ENCODE assay signal across 11 cellular contexts in the genomic region with DNA sequence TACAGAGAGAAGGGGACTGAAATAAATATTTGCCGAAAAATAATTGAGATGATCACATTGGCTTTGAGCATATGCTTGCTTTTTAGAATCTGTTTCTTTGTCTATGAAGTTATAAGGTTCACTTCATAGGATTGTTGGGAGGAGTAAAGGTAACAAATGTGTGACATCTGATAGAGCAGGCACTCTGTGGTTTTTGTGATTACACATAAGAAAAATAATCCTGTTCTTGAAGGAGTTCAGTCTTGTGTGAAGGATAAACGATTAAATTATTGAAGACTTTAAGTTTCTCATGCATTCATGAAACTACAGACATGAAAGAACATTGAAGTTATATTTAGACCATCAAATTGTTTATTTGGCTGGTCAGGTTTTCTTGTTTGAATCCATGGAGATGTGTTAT. TPM values are rescaled to one million over a fixed set of nuclear protein-coding genes. Genes with fewer than 3 reads are reported as not detected.
A peak's percentile ranks its signal among the peaks of the same experiment; 100 is the strongest.
DNase-seq lines count a peak whose midpoint lies in the region; ATAC-seq and TF ChIP-seq lines count a peak whose summit lies in the region.
"Had no signal": no experiment of that assay in that cellular context is flagged by ENCODE, and none has a peak within 500 bp of the region (broad histone marks: within the 10 kb centered on the region; RNA-seq: fewer than 3 reads in every experiment).

No MANE protein-coding gene starts in this region.

- no peak overlapping the region for H2BK5ac ChIP-seq in H9 (ENCODE audit: insufficient read length, low read length)

- no peaks in the 10 kb centered on the region for H3K9me3 Mint-ChIP-seq in stimulated activated naive CD8-positive, alpha-beta T cell treated with anti-CD3 and anti-CD28 coated beads, Interleukin-15, Interleukin-2, amounts not matched to agents 100 ng/mL and 50 ng/mL, for 24 hours
- H3K9me3 Mint-ChIP-seq in activated naive CD4-positive, alpha-beta T cell treated with anti-CD3 and anti-CD28 coated beads, Interleukin-2, amount 50 U/mL, for 72 hours: peaks cover 0 to 4% of the 10 kb centered on the region in 2 donors
- no peaks in the 10 kb centered on the region; a peak in 1 of 5 replicates for H3K9me3 Mint-ChIP-seq in H9

- no peak overlapping the region for H2BK120ac ChIP-seq in H9 (ENCODE audit: low read depth, low read length, poor library complexity, severe bottlenecking)

- H3K18ac ChIP-seq in H9 (ENCODE audit: insufficient read length, low read depth, low read length): no peak overlapping the region

- intact Hi-C loops in head of caudate nucleus (cut with DNase I): no loop called here

- no peak overlapping the region for H4K91ac ChIP-seq in H9 (ENCODE audit: insufficient read length, low read depth, low read length)

- no peak overlapping the region for H2BK12ac ChIP-seq in H9 (ENCODE audit: insufficient read length, low read depth, low read length)

- peaks cover 16% of the 10 kb centered on the region; the same call in 1 of the 2 replicates for H3K79me2 ChIP-seq in H9 (ENCODE audit: insufficient read depth, low read length)

- H3K4me2 ChIP-seq in H9 (ENCODE audit: insufficient read depth, insufficient read length, low read length): no peak overlapping the region

- no peak overlapping the region for H3K56ac ChIP-seq in H9 (ENCODE audit: insufficient read length, low read depth, low read length)

- H3K27me3 Mint-ChIP-seq in stimulated activated naive CD8-positive, alpha-beta T cell treated with anti-CD3 and anti-CD28 coated beads, Interleukin-15, Interleukin-2, amounts not matched to agents 100 ng/mL and 50 ng/mL, for 24 hours: no peaks in the 10 kb centered on the region
- no peaks in the 10 kb centered on the region for H3K27me3 Mint-ChIP-seq in H9 (ENCODE audit: low read depth)
- H3K27me3 Mint-ChIP-seq: progenitor cell of endocrine pancreas had no signal

- H3K4me3 Mint-ChIP-seq in stimulated activated naive CD8-positive, alpha-beta T cell treated with anti-CD3 and anti-CD28 coated beads, Interleukin-15, Interleukin-2, amounts not matched to agents 100 ng/mL and 50 ng/mL, for 24 hours: peak overlapping the region; percentile 53
- no peak overlapping the region for H3K4me3 Mint-ChIP-seq in H9

- H3K36me3 Mint-ChIP-seq in stimulated activated naive CD8-positive, alpha-beta T cell treated with anti-CD3 and anti-CD28 coated beads, Interleukin-15, Interleukin-2, amounts not matched to agents 100 ng/mL and 50 ng/mL, for 24 hours (ENCODE audit: low read depth): peaks cover 55% of the 10 kb centered on the region
- H3K36me3 Mint-ChIP-seq in activated naive CD4-positive, alpha-beta T cell treated with anti-CD3 and anti-CD28 coated beads, Interleukin-2, amount 50 U/mL, for 72 hours: peaks cover 7 to 28% of the 10 kb centered on the region in 2 donors
- H3K36me3 Mint-ChIP-seq in H9 (ENCODE audit: insufficient read depth in 1 of 3, low read depth in 3 of 3): peaks cover 9 to 19% (median 10%) of the 10 kb centered on the region in 3 experiments; a peak in 5 of 7 replicates

- no peak overlapping the region for H3K23ac ChIP-seq in H9 (ENCODE audit: insufficient read length, low read depth, low read length)

- H2AK5ac ChIP-seq in H9 (ENCODE audit: insufficient read length, low read length): no peak overlapping the region

- no CpG with 5 or more reads among the region's 2 CpGs for WGBS in H9 (ENCODE audit: extremely low coverage, insufficient read length, low lambda C conversion rate)

- no peak overlapping the region for H3K4ac ChIP-seq in H9 (ENCODE audit: low read depth, low read length)

- no peaks in the 10 kb centered on the region for H3K23me2 ChIP-seq in H9 (ENCODE audit: insufficient read length, low read depth, low read length, poor library complexity, severe bottlenecking)

- H2BK20ac ChIP-seq in H9 (ENCODE audit: low read depth, low read length, poor library complexity, severe bottlenecking): no peak overlapping the region

- H3K9ac ChIP-seq in H9 (ENCODE audit: extremely low read depth, insufficient read length, low read length): no peak overlapping the region

- no peak overlapping the region for H2AFZ ChIP-seq in H9 (ENCODE audit: low read length)

- no peak overlapping the region for H3K27ac ChIP-seq in H9 (ENCODE audit: insufficient read length, low read depth, low read length)

- no peak overlapping the region for H3K14ac ChIP-seq in H9 (ENCODE audit: insufficient read depth, low read length)

- H4K5ac ChIP-seq in H9 (ENCODE audit: insufficient read length, low read depth, low read length): no peak overlapping the region

- H3K27ac Mint-ChIP-seq in stimulated activated naive CD8-positive, alpha-beta T cell treated with anti-CD3 and anti-CD28 coated beads, Interleukin-15, Interleukin-2, amounts not matched to agents 100 ng/mL and 50 ng/mL, for 24 hours: peak overlapping the region; percentile 74
- peak overlapping the region; percentile 90 to 95 for H3K27ac Mint-ChIP-seq in activated naive CD4-positive, alpha-beta T cell treated with anti-CD3 and anti-CD28 coated beads, Interleukin-2, amount 50 U/mL, for 72 hours
- H3K27ac Mint-ChIP-seq in H9: peak overlapping the region in 1 of 3 experiments; percentile 31; a peak in 1 of 7 replicates
- H3K27ac Mint-ChIP-seq: progenitor cell of endocrine pancreas had no signal

- DNase-seq in stimulated activated naive CD8-positive, alpha-beta T cell treated with anti-CD3 and anti-CD28 coated beads, Interleukin-15, Interleukin-2, amounts not matched to agents 100 U/mL and 50 U/mL, for 24 hours: no peak
- no peak for DNase-seq in activated naive CD4-positive, alpha-beta T cell treated with anti-CD3 and anti-CD28 coated beads, Interleukin-2, amount 50 U/mL, for 72 hours (ENCODE audit: low spot score in 2 of 2)
- DNase-seq in kidney glomerular epithelial cell (lab: John Stamatoyannopoulos, UW): peak; percentile 61
- no peak for DNase-seq in H9
- DNase-seq in head of caudate nucleus: no peak
- DNase-seq in CD1c-positive myeloid dendritic cell (ENCODE audit: extremely low spot score): no peak
- DNase-seq: NCI-H1694 treated with DMSO at 0.1 percent for 48 hours had no signal

- no peak overlapping the region for H2BK15ac ChIP-seq in H9 (ENCODE audit: low read depth, low read length)

- TF ChIP-seq CTCF in H9 (conservative IDR thresholded peaks at IDR 0.05): no peak

- no peaks in the 10 kb centered on the region; the same call in none of the 2 replicates for H3K4me1 ChIP-seq in H9 (ENCODE audit: insufficient read depth, low read length)

- H3K9me3 ChIP-seq in H9 (ENCODE audit: control insufficient read depth, low read depth, low read length): no peaks in the 10 kb centered on the region
- H3K9me3 ChIP-seq: esophagus muscularis mucosa had no signal

- no peak overlapping the region for H3T11ph ChIP-seq in H9 (ENCODE audit: low read length)

- no peak overlapping the region for H4K8ac ChIP-seq in H9 (replicated peaks; ENCODE audit: insufficient read length, low read depth, low read length)

- no peaks in the 10 kb centered on the region for H4K20me1 ChIP-seq in H9 (ENCODE audit: control insufficient read depth, insufficient read depth, insufficient read length)

- H3K27me3 ChIP-seq in H9 (ENCODE audit: insufficient read depth, low read length): no peaks in the 10 kb centered on the region
- H3K27me3 ChIP-seq: esophagus muscularis mucosa had no signal

- ATAC-seq in stimulated activated naive CD8-positive, alpha-beta T cell treated with anti-CD3 and anti-CD28 coated beads, Interleukin-15, Interleukin-2, amounts not matched to agents 100 U/mL and 50 U/mL, for 24 hours: no peak
- no peak for ATAC-seq in activated naive CD4-positive, alpha-beta T cell treated with anti-CD3 and anti-CD28 coated beads, Interleukin-2, amount 50 U/mL, for 72 hours
- no peak for ATAC-seq in GM19463 (IDR thresholded peaks at IDR 0.05; ENCODE audit: unreplicated experiment)

- peaks cover 79% of the 10 kb centered on the region for H3K4me1 Mint-ChIP-seq in stimulated activated naive CD8-positive, alpha-beta T cell treated with anti-CD3 and anti-CD28 coated beads, Interleukin-15, Interleukin-2, amounts not matched to agents 100 ng/mL and 50 ng/mL, for 24 hours (ENCODE audit: low read depth)
- H3K4me1 Mint-ChIP-seq in H9: peaks cover 24 to 29% of the 10 kb centered on the region in 2 experiments

- H3K79me1 ChIP-seq in H9 (ENCODE audit: insufficient read depth, low read depth, low read length, poor library complexity, severe bottlenecking): peaks cover 2% of the 10 kb centered on the region

RNA-seq across cellular contexts. Expression of gene QKI, which starts 45.0 kb away (rescaled TPM):
- 10 to 100 TPM; 54.7 to 61.8 TPM for total RNA-seq in activated naive CD4-positive, alpha-beta T cell treated with anti-CD3 and anti-CD28 coated beads, Interleukin-2, amount 50 U/mL, for 72 hours
- 176 TPM in 2 replicates for total RNA-seq in H9 (2021)
